Comparison of ENCODE assay signal across 27 cellular contexts in the genomic region with DNA sequence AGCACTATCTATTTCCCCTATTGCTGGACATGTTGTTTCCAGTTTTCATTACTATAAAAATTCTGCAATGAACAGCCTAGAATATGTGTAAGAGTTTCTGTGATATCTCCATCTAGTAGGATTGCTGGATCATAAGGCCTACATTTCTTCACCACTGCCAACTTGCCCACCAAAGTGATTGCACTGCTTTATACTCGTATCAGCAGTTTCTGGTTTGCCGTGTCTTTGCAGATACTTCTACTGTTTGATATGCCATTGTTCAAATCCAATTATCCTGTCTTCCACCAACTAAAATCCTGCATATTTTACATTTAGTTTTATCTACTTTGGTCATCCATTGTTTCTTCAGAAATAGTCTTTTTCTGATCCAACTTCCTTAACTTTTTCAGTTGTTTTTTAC.
"Had no signal": no experiment of that assay in that cellular context is flagged by ENCODE, and none has a peak within 500 bp of the region (broad histone marks: within the 10 kb centered on the region; RNA-seq: fewer than 3 reads in every experiment).

No MANE protein-coding gene starts in this region.

- H3K4me3 ChIP-seq: cardiac muscle cell, SK-N-MC had no signal

- H3K4me3 Mint-ChIP-seq: activated B cell treated with CpG ODN at 0.5 μM for 24 hours; activated T-helper 1 cell treated with anti-CD3 and anti-CD28 coated beads, Interleukin-12 subunit alpha, Interleukin-12 subunit beta, Interleukin-2, Interleukin-4 antibody, amounts not matched to agents 30 ng/mL and 10 ng/mL and 1 ng/mL, durations not matched to agents 14 hours and 24 hours and 36 hours; IgD-negative memory B cell; T-cell had no signal

- H3K9ac ChIP-seq: KMS-11 had no signal

- DNase-seq: activated B cell treated with CpG ODN at 0.5 μM for 24 hours; activated CD8-positive, alpha-beta memory T cell treated with anti-CD3 and anti-CD28 coated beads for 24 hours; activated effector memory CD4-positive, alpha-beta T cell treated with anti-CD3 and anti-CD28 coated beads, Interleukin-2, amount 50 U/mL, for 16 hours; activated naive CD4-positive, alpha-beta T cell treated with Interleukin-2 at 50 U/mL for 16 hours; amygdala; brain microvascular endothelial cell; MV-4-11; NCI-H1105; NCI-H1436; NCI-H1694 treated with DMSO at 0.1 percent for 48 hours; NCI-H2029 treated with DMSO at 0.1 percent for 48 hours; NCI-H510A treated with DMSO at 0.1 percent for 48 hours; NCI-H69; NK-92 treated with Interleukin-12 subunit alpha and Interleukin-12 subunit beta, amount 100 ng/mL, for 24 hours; OCI-M1; RPMI8226; T-cell; T-helper 2 cell; T1000 had no signal

- ATAC-seq: activated naive CD4-positive, alpha-beta T cell treated with anti-CD3 and anti-CD28 coated beads, Interleukin-2, amount 50 U/mL, for 72 hours; Panc1; Right ventricle myocardium inferior; T-cell had no signal

- H3K27ac Mint-ChIP-seq: activated B cell treated with CpG ODN at 0.5 μM for 24 hours; activated T-helper 1 cell treated with anti-CD3 and anti-CD28 coated beads, Interleukin-12 subunit alpha, Interleukin-12 subunit beta, Interleukin-2, Interleukin-4 antibody, amounts not matched to agents 30 ng/mL and 10 ng/mL and 1 ng/mL, durations not matched to agents 14 hours and 24 hours and 36 hours had no signal

- H3K9me3 Mint-ChIP-seq: activated B cell treated with CpG ODN at 0.5 μM for 24 hours; activated naive CD4-positive, alpha-beta T cell treated with anti-CD3 and anti-CD28 coated beads, Interleukin-2, amount 50 U/mL, for 72 hours; activated T-helper 1 cell treated with anti-CD3 and anti-CD28 coated beads, Interleukin-12 subunit alpha, Interleukin-12 subunit beta, Interleukin-2, Interleukin-4 antibody, amounts not matched to agents 30 ng/mL and 10 ng/mL and 1 ng/mL, durations not matched to agents 14 hours and 24 hours and 36 hours; IgD-negative memory B cell; T-cell had no signal

- H3K27me3 Mint-ChIP-seq: activated B cell treated with CpG ODN at 0.5 μM for 24 hours, IgD-negative memory B cell, T-cell had no signal

- H3K4me1 Mint-ChIP-seq: activated B cell treated with CpG ODN at 0.5 μM for 24 hours, IgD-negative memory B cell had no signal

- H3K4me2 ChIP-seq: KMS-11 had no signal

- H3K27ac ChIP-seq: brain microvascular endothelial cell, cardiac muscle cell, KMS-11, SK-N-MC had no signal

- H3K27me3 ChIP-seq: brain microvascular endothelial cell, cardiac muscle cell had no signal
